In genomic region chr14:39180553-39180952, GRCh38 we compare ENCODE assay signal across 26 cellular contexts.
"Had no signal": no experiment of that assay in that cellular context is flagged by ENCODE, and none has a peak within 500 bp of the region (broad histone marks: within the 10 kb centered on the region; RNA-seq: fewer than 3 reads in every experiment).

No MANE protein-coding gene starts in this region.

- DNase-seq: activated B cell treated with CpG ODN at 0.5 μM for 24 hours; activated CD4-positive, alpha-beta T cell treated with anti-CD3 and anti-CD28 coated beads for 36 hours; activated CD4-positive, alpha-beta T cell treated with anti-CD3 and anti-CD28 coated beads, Interleukin-2, amount 50 U/mL, for 4 hours; activated CD8-positive, alpha-beta memory T cell treated with anti-CD3 and anti-CD28 coated beads for 24 hours; activated CD8-positive, alpha-beta memory T cell treated with anti-CD3 and anti-CD28 coated beads, Interleukin-2, amount 50 U/mL, for 4 hours; activated T-cell treated with anti-CD3 and anti-CD28 coated beads, Interleukin-2, amount 50 U/mL, for 24 hours; adrenal gland; central memory CD4-positive, alpha-beta T cell; effector memory CD8-positive, alpha-beta T cell; head of caudate nucleus; hypothalamus; left ventricle myocardium superior; mammary epithelial cell; midbrain; occipital lobe; posterior cingulate gyrus; stimulated activated CD4-positive, alpha-beta T cell treated with anti-CD3 and anti-CD28 coated beads, Interleukin-2, amount 100 ng/mL, for 48 hours; stimulated activated naive CD4-positive, alpha-beta T cell treated with Interleukin-2 at 50 U/mL for 16 hours; T-helper 9 cell; upper lobe of left lung had no signal

- H3K9me3 Mint-ChIP-seq: activated B cell treated with CpG ODN at 0.5 μM for 24 hours; activated naive CD4-positive, alpha-beta T cell treated with anti-CD3 and anti-CD28 coated beads, Interleukin-2, amount 50 U/mL, for 72 hours; activated T-cell treated with anti-CD3 and anti-CD28 coated beads, Interleukin-2, amount 50 U/mL, for 24 hours; activated T-helper 17 cell treated with anti-CD3 and anti-CD28 coated beads, Interleukin-2, amount 50 U/mL, for 72 hours; effector memory CD8-positive, alpha-beta T cell; nephron had no signal

- H3K27ac ChIP-seq: adrenal gland, ascending aorta, epithelial cell of prostate, gastroesophageal sphincter, upper lobe of left lung had no signal

- H3K27ac Mint-ChIP-seq: activated B cell treated with CpG ODN at 0.5 μM for 24 hours; activated CD4-positive, alpha-beta T cell treated with anti-CD3 and anti-CD28 coated beads for 36 hours; activated naive CD4-positive, alpha-beta T cell treated with anti-CD3 and anti-CD28 coated beads, Interleukin-2, amount 50 U/mL, for 72 hours; activated T-cell treated with anti-CD3 and anti-CD28 coated beads, Interleukin-2, amount 50 U/mL, for 24 hours; activated T-helper 17 cell treated with anti-CD3 and anti-CD28 coated beads, Interleukin-2, amount 50 U/mL, for 72 hours; nephron had no signal

- H3K4me3 ChIP-seq: adrenal gland, ascending aorta, gastroesophageal sphincter, upper lobe of left lung had no signal

- H3K9me3 ChIP-seq: adrenal gland, ascending aorta, gastroesophageal sphincter, upper lobe of left lung had no signal

- H3K27me3 ChIP-seq: adrenal gland, ascending aorta, gastroesophageal sphincter, upper lobe of left lung had no signal

- H3K27me3 Mint-ChIP-seq: activated B cell treated with CpG ODN at 0.5 μM for 24 hours; activated CD4-positive, alpha-beta T cell treated with anti-CD3 and anti-CD28 coated beads for 36 hours; activated T-cell treated with anti-CD3 and anti-CD28 coated beads, Interleukin-2, amount 50 U/mL, for 24 hours; activated T-helper 17 cell treated with anti-CD3 and anti-CD28 coated beads, Interleukin-2, amount 50 U/mL, for 72 hours; effector memory CD8-positive, alpha-beta T cell had no signal

- H3K4me3 Mint-ChIP-seq: activated B cell treated with CpG ODN at 0.5 μM for 24 hours; activated CD4-positive, alpha-beta T cell treated with anti-CD3 and anti-CD28 coated beads for 36 hours; activated T-cell treated with anti-CD3 and anti-CD28 coated beads, Interleukin-2, amount 50 U/mL, for 24 hours; activated T-helper 17 cell treated with anti-CD3 and anti-CD28 coated beads, Interleukin-2, amount 50 U/mL, for 72 hours; effector memory CD8-positive, alpha-beta T cell; nephron had no signal

- ATAC-seq: activated naive CD4-positive, alpha-beta T cell treated with anti-CD3 and anti-CD28 coated beads, Interleukin-2, amount 50 U/mL, for 72 hours; activated T-helper 17 cell treated with anti-CD3 and anti-CD28 coated beads, Interleukin-2, amount 50 U/mL, for 72 hours; gastroesophageal sphincter; left ventricle myocardium superior had no signal
